Comparison of ENCODE assay signal across 19 cellular contexts in the genomic region with DNA sequence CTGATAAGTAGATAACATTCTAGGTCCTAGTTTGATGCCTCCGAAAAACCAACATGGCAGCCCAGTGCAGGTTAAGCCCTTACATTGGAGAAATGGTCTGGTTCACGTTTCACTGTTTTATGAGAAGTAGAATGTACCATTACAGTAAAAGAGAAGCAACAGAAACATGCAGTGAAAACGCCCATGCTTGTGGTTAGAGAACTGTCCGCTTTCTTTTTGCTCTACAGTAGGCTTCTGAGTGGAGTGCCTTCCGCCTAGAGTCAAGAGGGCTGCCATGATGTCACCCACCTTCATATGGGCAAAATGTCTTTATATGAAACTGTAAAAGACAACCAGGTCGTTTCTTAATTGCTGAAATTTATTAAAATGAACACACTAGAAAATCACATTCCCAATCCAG.
DNase-seq lines count a peak whose midpoint lies in the region; ATAC-seq and TF ChIP-seq lines count a peak whose summit lies in the region.
"Had no signal": no experiment of that assay in that cellular context is flagged by ENCODE, and none has a peak within 500 bp of the region (broad histone marks: within the 10 kb centered on the region; RNA-seq: fewer than 3 reads in every experiment).

No MANE protein-coding gene starts in this region.

- H3K27ac Mint-ChIP-seq in chondrocyte (ENCODE audit: unreplicated experiment): peak overlapping the region; percentile 12
- peak overlapping the region; percentile 63 for H3K27ac Mint-ChIP-seq in progenitor cell of endocrine pancreas

- no peaks in the 10 kb centered on the region for H3K9me3 Mint-ChIP-seq in chondrocyte (ENCODE audit: low read depth)
- no peaks in the 10 kb centered on the region for H3K9me3 Mint-ChIP-seq in progenitor cell of endocrine pancreas (ENCODE audit: low read depth)

- intact Hi-C loops in breast epithelium (cut with DNase I; ENCODE audit: low total_unique reads): no loop called here

- no peak overlapping the region for H3K4me3 ChIP-seq in breast epithelium

- CTCF ChIA-PET in HEK293T (lab: Yijun Ruan, JAX): interaction anchor here (0.6 kb wide), 2 partner anchors 17 to 83 kb away, joined by 3 to 8 read pairs; no protein-coding TSS in a partner anchor

- H3K36me3 Mint-ChIP-seq in chondrocyte (ENCODE audit: low read depth) (peaks cover 16% of the 10 kb centered on the region), progenitor cell of endocrine pancreas (ENCODE audit: insufficient read depth) (peaks cover 23% of the 10 kb centered on the region)

- TF ChIP-seq POLR2A in breast epithelium (IDR thresholded peaks at IDR 0.05): no peak

- H3K36me3 ChIP-seq in KOPT-K1 (ENCODE audit: insufficient read depth, low read length): peaks cover 29% of the 10 kb centered on the region
- H3K36me3 ChIP-seq in breast epithelium: no peaks in the 10 kb centered on the region

- H3K27me3 ChIP-seq in breast epithelium: no peaks in the 10 kb centered on the region

- H3K27me3 Mint-ChIP-seq in chondrocyte (ENCODE audit: low read depth) (no peaks in the 10 kb centered on the region), progenitor cell of endocrine pancreas (no peaks in the 10 kb centered on the region)

- H3K9me3 ChIP-seq in KOPT-K1 (ENCODE audit: insufficient read depth, low read length, poor library complexity, severe bottlenecking) (no peaks in the 10 kb centered on the region), breast epithelium (no peaks in the 10 kb centered on the region)

- H3K27ac ChIP-seq in KOPT-K1 (ENCODE audit: low read depth, low read length, poor library complexity, severe bottlenecking): peak overlapping the region; percentile 19
- H3K27ac ChIP-seq in breast epithelium: peak overlapping the region in 1 of 2 donors; percentile 86

- no peak for ATAC-seq in GM21367 (IDR thresholded peaks at IDR 0.05; ENCODE audit: unreplicated experiment)
- ATAC-seq: HepG2 had no signal

- DNase-seq in CD1c-positive myeloid dendritic cell (ENCODE audit: extremely low spot score) (peak; percentile 50), chondrocyte (ENCODE audit: low spot score) (no peak), progenitor cell of endocrine pancreas (ENCODE audit: low spot score, unreplicated experiment) (no peak), HEK293T (ENCODE audit: extremely low spot score) (no peak), breast epithelium (ENCODE audit: low spot score in 2 of 2) (no peak), NCI-H748 treated with DMSO at 0.1 percent for 48 hours (lab: John Stamatoyannopoulos, UW) (no peak)
- DNase-seq: C1 segment of cervical spinal cord, EL, KG1, NCI-H1092, NCI-H146, NCI-H2029 treated with DMSO at 0.1 percent for 48 hours, NCI-H2171 treated with DMSO at 0.1 percent for 48 hours, NCI-H446, NCI-H774, T-helper 1 cell had no signal

- H3K4me1 Mint-ChIP-seq in chondrocyte (ENCODE audit: low read depth) (peaks cover 68% of the 10 kb centered on the region), progenitor cell of endocrine pancreas (ENCODE audit: low read depth) (peaks cover 72% of the 10 kb centered on the region)

- POLR2A ChIA-PET in HEK293T (lab: Yijun Ruan, JAX): no interaction called here

- H3K4me3 Mint-ChIP-seq in chondrocyte (ENCODE audit: unreplicated experiment) (no peak overlapping the region), progenitor cell of endocrine pancreas (ENCODE audit: low read depth) (no peak overlapping the region)

- H3K4me1 ChIP-seq in breast epithelium: peaks cover 7 to 21% of the 10 kb centered on the region in 2 donors

- TF ChIP-seq CTCF in chondrocyte (IDR thresholded peaks at IDR 0.05) (no peak), progenitor cell of endocrine pancreas (IDR thresholded peaks at IDR 0.05; ENCODE audit: unreplicated experiment) (no peak), breast epithelium (IDR thresholded peaks at IDR 0.05) (no peak)

TF ChIP-seq in HEK293T, 16 proteins besides CTCF, POLR2A, EP300 and RAD21:
- TF ChIP-seq SP1 (IDR thresholded peaks at IDR 0.05) (no peak), NFRKB (IDR thresholded peaks at IDR 0.05) (no peak), CTBP1 (IDR thresholded peaks at IDR 0.05; ENCODE audit: borderline replicate concordance) (no peak), FOXA1 (IDR thresholded peaks at IDR 0.05) (no peak), FOXM1 (IDR thresholded peaks at IDR 0.05; ENCODE audit: borderline replicate concordance) (no peak), FOXK2 (IDR thresholded peaks at IDR 0.05) (no peak), HDGF (IDR thresholded peaks at IDR 0.05; ENCODE audit: borderline replicate concordance) (no peak), L3MBTL2 (conservative IDR thresholded peaks at IDR 0.05) (no peak), SUZ12 (IDR thresholded peaks at IDR 0.05) (no peak), ELF4 (IDR thresholded peaks at IDR 0.05) (no peak), ARNT (IDR thresholded peaks at IDR 0.05) (no peak), ZNF384 (IDR thresholded peaks at IDR 0.05) (no peak)
